Comparison of ENCODE assay signal across 8 cellular contexts in the genomic region with DNA sequence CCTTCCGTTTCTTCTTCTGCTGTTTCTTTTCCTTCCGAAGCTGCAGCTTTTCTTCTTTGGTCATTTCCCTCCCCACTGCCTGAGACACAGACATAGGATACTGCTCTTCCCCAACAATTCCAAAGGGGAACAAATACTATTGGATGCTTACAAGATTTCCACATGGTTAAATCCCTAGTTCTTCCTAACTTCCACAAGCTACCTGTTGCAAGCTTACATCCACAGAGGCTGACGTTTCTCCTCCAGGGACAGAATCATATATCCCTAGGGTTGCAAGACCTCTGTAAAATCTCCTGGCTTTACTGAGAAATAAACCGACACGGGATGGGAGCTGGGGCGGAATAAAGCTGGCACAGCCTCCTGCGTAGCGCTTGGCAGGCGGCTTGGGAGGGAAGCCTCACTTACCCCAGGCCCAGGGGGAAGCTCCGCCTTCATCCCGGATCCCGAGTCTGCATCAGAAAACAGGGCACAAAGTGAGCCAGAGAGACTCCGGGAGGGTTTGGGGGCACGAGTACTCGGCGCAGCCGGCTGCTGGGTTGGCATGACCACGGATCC. TPM values are rescaled to one million over a fixed set of nuclear protein-coding genes. Genes with fewer than 3 reads are reported as not detected.
A peak's percentile ranks its signal among the peaks of the same experiment; 100 is the strongest.
DNase-seq lines count a peak whose midpoint lies in the region; ATAC-seq, FAIRE-seq and TF ChIP-seq lines count a peak whose summit lies in the region.

No MANE protein-coding gene starts in this region.

- TF ChIP-seq CTCF in RWPE2 (IDR thresholded peaks at IDR 0.05; ENCODE audit: poor library complexity, severe bottlenecking): no peak
- TF ChIP-seq CTCF in H1 (IDR thresholded peaks at IDR 0.05; ENCODE audit: control extremely low read depth in 1 of 3, insufficient read depth in 1 of 3, low read depth in 1 of 3, low read length in 3 of 3): no peak
- no peak for TF ChIP-seq CTCF in thyroid gland (IDR thresholded peaks at IDR 0.05)

- peak overlapping the region; percentile 38 for H2AFZ ChIP-seq in H1 (ENCODE audit: low read length)

- CTCF ChIA-PET in H1 (lab: Charles Lee; ENCODE audit: partially characterized antibody): interaction anchor here (0.8 to 2.8 kb wide), 22 partner anchors 9 to 277 kb away, joined by 3 to 10 read pairs (median 4); a partner anchor contains a TSS

- H4K20me1 ChIP-seq in H1 (replicated peaks in 1 of 2; ENCODE audit: control insufficient read depth in 1 of 2, insufficient read depth in 2 of 2, low read length in 2 of 2): peaks cover 0 to 13% of the 10 kb centered on the region in 2 experiments

- peak overlapping the region; percentile 50 to 91 (median 86) for H3K9ac ChIP-seq in H1 (replicated peaks in 1 of 4; ENCODE audit: extremely low read depth in 1 of 4, low read depth in 3 of 4, low read length in 3 of 4)

- H3K4me3 ChIP-seq in RWPE2 (ENCODE audit: severe bottlenecking): peak overlapping the region; percentile 95
- peak overlapping the region; percentile 72 to 99 (median 88) for H3K4me3 ChIP-seq in H1 (ENCODE audit: extremely low read depth in 1 of 4, insufficient read depth in 2 of 4, low read depth in 3 of 4, low read length in 4 of 4)
- peak overlapping the region; percentile 81 to 94 (median 86) for H3K4me3 ChIP-seq in thyroid gland (replicated peaks in 1 of 3)

- H2BK120ac ChIP-seq in H1 (replicated peaks; ENCODE audit: low read depth, low read length): no peak overlapping the region

- no peak overlapping the region for H2BK20ac ChIP-seq in H1 (ENCODE audit: low read length)

- peak overlapping the region; percentile 94; the same call in 1 of the 2 replicates for H4K8ac ChIP-seq in H1 (ENCODE audit: extremely low read depth, insufficient read depth, low read length)

- no peak for FAIRE-seq in H1 (lab: Jason Lieb, UNC)

- H3K27me3 ChIP-seq in RWPE2 (ENCODE audit: insufficient read depth, poor library complexity, severe bottlenecking) (no peaks in the 10 kb centered on the region), H1 (replicated peaks in 1 of 4; ENCODE audit: control insufficient read depth in 3 of 4, extremely low read depth in 1 of 4, insufficient read depth in 3 of 4, low read length in 3 of 4) (no peaks in the 10 kb centered on the region), thyroid gland (no peaks in the 10 kb centered on the region)

- H3K27ac ChIP-seq in RWPE2 (ENCODE audit: poor library complexity, severe bottlenecking): peak overlapping the region; percentile 25
- peak overlapping the region; percentile 62 for H3K27ac ChIP-seq in H1 (ENCODE audit: low read depth, low read length)
- peak overlapping the region; percentile 73 to 83 (median 75) for H3K27ac ChIP-seq in thyroid gland

- peak overlapping the region; percentile 88 for H3K4me3 Mint-ChIP-seq in memory B cell

- H2BK12ac ChIP-seq in H1 (ENCODE audit: low read depth, low read length): no peak overlapping the region

- WGBS in H1 (ENCODE audit: extremely low coverage in 1 of 2, insufficient coverage in 1 of 2, insufficient read length in 1 of 2, insufficient replicate concordance in 2 of 2, low coverage in 1 of 2, low lambda C conversion rate in 2 of 2, missing lambda C conversion rate in 1 of 2), 2 experiments: 12% methylated on average over 14 of the region's 18 CpGs; no CpG with 5 or more reads in 1 of the 2 experiments
- 3 to 5% methylated on average over 6 to 13 of the region's 18 CpGs for WGBS in thyroid gland, 2 donors

- H3K36me3 ChIP-seq in RWPE2 (ENCODE audit: low read depth): peaks cover 70% of the 10 kb centered on the region
- H3K36me3 ChIP-seq in H1 (ENCODE audit: control insufficient read depth in 2 of 4, insufficient read depth in 4 of 4, low read length in 3 of 4): peaks cover 22 to 48% (median 37%) of the 10 kb centered on the region in 4 experiments
- H3K36me3 ChIP-seq in thyroid gland: peaks cover 50% of the 10 kb centered on the region in 2 donors

- H3K18ac ChIP-seq in H1 (ENCODE audit: extremely low read depth, low read length): peak overlapping the region; percentile 86

- H3K79me2 ChIP-seq in H1 (ENCODE audit: control insufficient read depth in 1 of 2, insufficient read depth in 2 of 2, low read length in 2 of 2): peaks cover 2 to 21% of the 10 kb centered on the region in 2 experiments; a peak in 3 of 4 replicates

- H4K91ac ChIP-seq in H1 (replicated peaks; ENCODE audit: insufficient read length, low read length): peak overlapping the region; percentile 49

- no peaks in the 10 kb centered on the region for H3K9me3 Mint-ChIP-seq in memory B cell

- no peak for TF ChIP-seq EP300 in H1 (IDR thresholded peaks at IDR 0.05; ENCODE audit: borderline replicate concordance in 1 of 2, low read depth in 2 of 2, low read length in 2 of 2)

- peaks cover 26% of the 10 kb centered on the region for H3K4me1 Mint-ChIP-seq in memory B cell

- H3K56ac ChIP-seq in H1 (replicated peaks; ENCODE audit: insufficient read length, low read depth, low read length): peak overlapping the region; percentile 67

- no peak overlapping the region for H2BK15ac ChIP-seq in H1 (ENCODE audit: low read length)

- no peak overlapping the region for H3K14ac ChIP-seq in H1 (ENCODE audit: insufficient read length)

- H3K79me1 ChIP-seq in H1 (ENCODE audit: low read depth, low read length): peaks cover 5% of the 10 kb centered on the region; the same call in 1 of the 2 replicates

- peak overlapping the region; percentile 71 to 76 for H3K4me2 ChIP-seq in H1 (ENCODE audit: insufficient read depth in 1 of 2, low read depth in 2 of 2, low read length in 2 of 2)

- intact Hi-C loops in thyroid gland (cut with DNase I): loop anchor here (2.0 to 5.0 kb wide), 2 partner anchors 13 to 43 kb away; a partner anchor contains a TSS

- POLR2A ChIA-PET in H1 (lab: Charles Lee; ENCODE audit: partially characterized antibody): interaction anchor here (0.8 to 8.2 kb wide), 16 partner anchors 8 to 161 kb away, joined by 3 to 135 read pairs (median 3); a partner anchor contains a TSS

- peak overlapping the region; percentile 77 for H4K5ac ChIP-seq in H1 (ENCODE audit: insufficient read length, low read depth, low read length)

- DNase-seq in NK-92 treated with Interleukin-12 subunit alpha and Interleukin-12 subunit beta, amount 100 ng/mL, for 24 hours (lab: John Stamatoyannopoulos, UW): peak; percentile 37
- DNase-seq in NK-92 (lab: John Stamatoyannopoulos, UW; ENCODE audit: unreplicated experiment) (no peak), RWPE2 (ENCODE audit: low spot score) (no peak), H1 (ENCODE audit: low read depth in 1 of 2, low spot score in 2 of 2) (peak in 1 of 2 experiments; percentile 88), memory B cell (ENCODE audit: low spot score in 2 of 2) (no peak), thyroid gland (peak; percentile 78 to 79)
- DNase-seq in activated CD4-positive, alpha-beta T cell treated with anti-CD3 and anti-CD28 coated beads, Interleukin-2, amount 50 U/mL, for 4 hours: no peak

- peaks cover 26% of the 10 kb centered on the region for H3K36me3 Mint-ChIP-seq in memory B cell

- no peaks in the 10 kb centered on the region for H3K27me3 Mint-ChIP-seq in memory B cell

- TF ChIP-seq POLR2A in H1 (IDR thresholded peaks at IDR 0.05; ENCODE audit: control extremely low read depth in 1 of 2, low read depth in 2 of 2, low read length in 2 of 2): no peak; a peak in 1 of 3 replicates
- no peak for TF ChIP-seq POLR2A in thyroid gland (IDR thresholded peaks at IDR 0.05)

- no peak for TF ChIP-seq RAD21 in H1 (IDR thresholded peaks at IDR 0.05 in 1 of 2, conservative IDR thresholded peaks at IDR 0.05 in 1 of 2; ENCODE audit: low read depth in 2 of 2, low read length in 2 of 2)

- no peak overlapping the region for H3K4ac ChIP-seq in H1 (replicated peaks; ENCODE audit: insufficient read length, low read depth, low read length)

- no peak overlapping the region for H2AK5ac ChIP-seq in H1 (ENCODE audit: low read depth, low read length)

- peak overlapping the region; percentile 83 for H3K27ac Mint-ChIP-seq in memory B cell

- H3K4me1 ChIP-seq in RWPE2 (ENCODE audit: insufficient read depth, poor library complexity, severe bottlenecking): peaks cover 5% of the 10 kb centered on the region
- peaks cover 0 to 4% (median 2%) of the 10 kb centered on the region in 4 experiments; a peak in 4 of 7 replicates for H3K4me1 ChIP-seq in H1 (replicated peaks in 1 of 4; ENCODE audit: control insufficient read depth in 3 of 4, insufficient read depth in 4 of 4, low read length in 3 of 4)
- peaks cover 18 to 25% of the 10 kb centered on the region in 2 donors for H3K4me1 ChIP-seq in thyroid gland

- peak overlapping the region; percentile 77; the same call in 1 of the 2 replicates for H2BK5ac ChIP-seq in H1 (ENCODE audit: low read depth, low read length)

- ATAC-seq in HG03025 (IDR thresholded peaks at IDR 0.05; ENCODE audit: low FRiP score, unreplicated experiment) (peak; percentile 21), RWPE2 (ENCODE audit: low read depth) (peak; percentile 39), memory B cell (ENCODE audit: low read depth) (no peak)

- H3K9me3 ChIP-seq in RWPE2 (ENCODE audit: severe bottlenecking): no peaks in the 10 kb centered on the region
- H3K9me3 ChIP-seq in H1 (ENCODE audit: insufficient read depth in 2 of 2, low read depth in 1 of 2, low read length in 1 of 2): no peaks in the 10 kb centered on the region
- no peaks in the 10 kb centered on the region for H3K9me3 ChIP-seq in thyroid gland

- H3K23ac ChIP-seq in H1 (ENCODE audit: insufficient read length): no peak overlapping the region

- H3K23me2 ChIP-seq in H1 (ENCODE audit: low read depth, low read length): peaks cover 8% of the 10 kb centered on the region

RNA-seq across cellular contexts. Expression of a gene that starts 0.6 kb away (rescaled TPM):
- total RNA-seq in H1 (2021; fragmentation: NEBNext Ultra II Directional; extraction: Animal tissue kit (Norgen Biotek cat#: 25700)): 63.2 and 66.0 TPM in 2 replicates
- 60.0 and 61.0 TPM in 2 replicates for polyA plus RNA-seq in H1 (2011; rRNA removed)
- polyA plus RNA-seq in H1 (2011; cell fraction: cytosol; rRNA removed): 55.4 TPM
- polyA plus RNA-seq in H1 (2011; cell fraction: nucleus; rRNA removed): 83.6 TPM
- 82.5 to 99.4 TPM (median 88.1 TPM) in 4 replicates for polyA plus RNA-seq in H1 (2012, experiment 1 of 2)
- 54.6 TPM for polyA plus RNA-seq in H1 (2012, experiment 2 of 2)
- polyA plus RNA-seq in H1 (2013, experiment 1 of 2): 39.3 TPM
- polyA plus RNA-seq in H1 (2013, experiment 2 of 2): 35.6 TPM
- polyA minus RNA-seq in H1 (2011; rRNA and poly(A)+ RNA removed): 95.7 and 100 TPM in 2 replicates
- 19.5 TPM for polyA minus RNA-seq in H1 (2011; cell fraction: cytosol; rRNA and poly(A)+ RNA removed)
- polyA minus RNA-seq in H1 (2011; cell fraction: nucleus; rRNA and poly(A)+ RNA removed): 25.6 TPM
- total RNA-seq in thyroid gland: 10 to 100 TPM; 34.7 to 44.0 (median 38.6) TPM

RNA-seq across cellular contexts. Expression of a gene that starts 0.9 kb away (rescaled TPM):
- total RNA-seq in H1 (2021; fragmentation: NEBNext Ultra II Directional; extraction: Animal tissue kit (Norgen Biotek cat#: 25700)): 54.9 and 59.1 TPM in 2 replicates
- polyA plus RNA-seq in H1 (2011; rRNA removed): 66.2 and 76.8 TPM in 2 replicates
- polyA plus RNA-seq in H1 (2011; cell fraction: cytosol; rRNA removed): 64.6 TPM
- polyA plus RNA-seq in H1 (2011; cell fraction: nucleus; rRNA removed): 83.1 TPM
- polyA plus RNA-seq in H1 (2012, experiment 1 of 2): 49.9 to 71.4 TPM (median 63.8 TPM) in 4 replicates
- 95.1 TPM for polyA plus RNA-seq in H1 (2012, experiment 2 of 2)
- polyA plus RNA-seq in H1 (2013, experiment 1 of 2): 28.0 TPM
- polyA plus RNA-seq in H1 (2013, experiment 2 of 2): 24.9 TPM
- polyA minus RNA-seq in H1 (2011; rRNA and poly(A)+ RNA removed): 55.8 and 56.8 TPM in 2 replicates
- 32.9 TPM for polyA minus RNA-seq in H1 (2011; cell fraction: cytosol; rRNA and poly(A)+ RNA removed)
- polyA minus RNA-seq in H1 (2011; cell fraction: nucleus; rRNA and poly(A)+ RNA removed): 54.7 TPM
- 100 to 1,000 TPM; 109 to 148 (median 130) TPM for total RNA-seq in thyroid gland

RNA-seq across cellular contexts. Expression of a gene that starts 11.0 kb away (rescaled TPM):
- total RNA-seq in H1 (2021; fragmentation: NEBNext Ultra II Directional; extraction: Animal tissue kit (Norgen Biotek cat#: 25700)): 17.3 and 18.8 TPM in 2 replicates
- polyA plus RNA-seq in H1 (2011; rRNA removed): 29.5 and 35.0 TPM in 2 replicates
- 26.3 TPM for polyA plus RNA-seq in H1 (2011; cell fraction: cytosol; rRNA removed)
- 41.9 TPM for polyA plus RNA-seq in H1 (2011; cell fraction: nucleus; rRNA removed)
- 11.1 to 21.0 TPM (median 18.9 TPM) in 4 replicates for polyA plus RNA-seq in H1 (2012, experiment 1 of 2)
- 14.4 TPM for polyA plus RNA-seq in H1 (2012, experiment 2 of 2)
- polyA plus RNA-seq in H1 (2013, experiment 1 of 2): 15.4 TPM
- polyA plus RNA-seq in H1 (2013, experiment 2 of 2): 13.8 TPM
- 8.3 and 10.7 TPM in 2 replicates for polyA minus RNA-seq in H1 (2011; rRNA and poly(A)+ RNA removed)
- 12.0 TPM for polyA minus RNA-seq in H1 (2011; cell fraction: cytosol; rRNA and poly(A)+ RNA removed)
- polyA minus RNA-seq in H1 (2011; cell fraction: nucleus; rRNA and poly(A)+ RNA removed): 17.0 TPM
- 10 to 100 TPM in 1 of 4 donors, 1 to 10 TPM in 3; 9.1 to 14.8 (median 9.2) TPM for total RNA-seq in thyroid gland

RNA-seq across cellular contexts. Expression of a gene that starts 13.0 kb away (rescaled TPM):
- 118 and 129 TPM in 2 replicates for total RNA-seq in H1 (2021; fragmentation: NEBNext Ultra II Directional; extraction: Animal tissue kit (Norgen Biotek cat#: 25700))
- polyA plus RNA-seq in H1 (2011; rRNA removed): 121 and 127 TPM in 2 replicates
- polyA plus RNA-seq in H1 (2011; cell fraction: cytosol; rRNA removed): 107 TPM
- 166 TPM for polyA plus RNA-seq in H1 (2011; cell fraction: nucleus; rRNA removed)
- 104 to 106 TPM (median 105 TPM) in 4 replicates for polyA plus RNA-seq in H1 (2012, experiment 1 of 2)
- 83.0 TPM for polyA plus RNA-seq in H1 (2012, experiment 2 of 2)
- polyA plus RNA-seq in H1 (2013, experiment 1 of 2): 62.8 TPM
- polyA plus RNA-seq in H1 (2013, experiment 2 of 2): 59.8 TPM
- 155 TPM in 2 replicates for polyA minus RNA-seq in H1 (2011; rRNA and poly(A)+ RNA removed)
- polyA minus RNA-seq in H1 (2011; cell fraction: cytosol; rRNA and poly(A)+ RNA removed): 55.5 TPM
- polyA minus RNA-seq in H1 (2011; cell fraction: nucleus; rRNA and poly(A)+ RNA removed): 101 TPM
- 10 to 100 TPM; 44.7 to 86.6 (median 51.8) TPM for total RNA-seq in thyroid gland

RNA-seq across cellular contexts. Expression of a gene that starts 39.8 kb away (rescaled TPM):
- total RNA-seq in H1 (2021; fragmentation: NEBNext Ultra II Directional; extraction: Animal tissue kit (Norgen Biotek cat#: 25700)): 201 and 203 TPM in 2 replicates
- 73.3 and 85.5 TPM in 2 replicates for polyA plus RNA-seq in H1 (2011; rRNA removed)
- polyA plus RNA-seq in H1 (2011; cell fraction: cytosol; rRNA removed): 120 TPM
- 84.9 TPM for polyA plus RNA-seq in H1 (2011; cell fraction: nucleus; rRNA removed)
- polyA plus RNA-seq in H1 (2012, experiment 1 of 2): 207 to 249 TPM (median 242 TPM) in 4 replicates
- 166 TPM for polyA plus RNA-seq in H1 (2012, experiment 2 of 2)
- 163 TPM for polyA plus RNA-seq in H1 (2013, experiment 1 of 2)
- polyA plus RNA-seq in H1 (2013, experiment 2 of 2): 166 TPM
- polyA minus RNA-seq in H1 (2011; rRNA and poly(A)+ RNA removed): 101 and 112 TPM in 2 replicates
- 103 TPM for polyA minus RNA-seq in H1 (2011; cell fraction: cytosol; rRNA and poly(A)+ RNA removed)
- polyA minus RNA-seq in H1 (2011; cell fraction: nucleus; rRNA and poly(A)+ RNA removed): 45.4 TPM
- 10 to 100 TPM; 55.4 to 75.2 (median 59.5) TPM for total RNA-seq in thyroid gland

Comparison
In these comparisons a context has a peak if more than half of its experiments do, and no peak if none do; other contexts are left out.
1. DNase-seq: peak in NK-92 treated with Interleukin-12 subunit alpha and Interleukin-12 subunit beta, amount 100 ng/mL, for 24 hours (single experiment) and thyroid gland (2 of 2); none in NK-92 (single experiment), RWPE2 (single experiment), memory B cell (0 of 2) and activated CD4-positive, alpha-beta T cell treated with anti-CD3 and anti-CD28 coated beads, Interleukin-2, amount 50 U/mL, for 4 hours (0 of 2).
2. H3K27ac ChIP-seq: peak in every context shown above with its lines; median percentile 75 in thyroid gland; 62 in H1; 25 in RWPE2.
3. Peak in every context shown above with its lines, with median percentiles within 50 percentile points of each other: H3K4me3 ChIP-seq.